1 cellular context compared by ENCODE assay signal in the genomic region with DNA sequence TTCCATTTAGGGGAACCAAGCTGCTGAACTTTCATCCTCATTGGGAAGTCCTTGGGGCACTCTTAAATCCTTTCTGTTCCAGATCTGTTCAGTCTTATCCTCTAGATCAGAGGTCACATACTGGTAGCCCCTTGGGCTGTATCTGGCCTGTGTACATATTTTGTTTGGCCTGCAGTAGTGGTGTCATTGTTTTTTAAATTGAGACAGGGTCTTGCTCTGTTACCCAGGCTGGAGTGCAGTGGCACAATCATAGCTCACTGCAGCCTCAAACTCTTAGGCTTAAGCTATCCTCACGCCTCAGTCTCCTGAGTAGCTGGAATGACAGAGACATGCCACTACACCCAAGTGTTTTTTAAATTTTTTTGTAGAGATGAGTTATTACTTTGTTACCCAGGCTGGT.
TF ChIP-seq lines count a peak whose summit lies in the region.

No MANE protein-coding gene starts in this region.

TF ChIP-seq in SK-N-SH treated with all-trans-retinoic acid at 6 μM for 48 hours, 23 proteins besides CTCF, POLR2A, EP300 and RAD21 (continued from another document):
- TF ChIP-seq, protein P1, sequence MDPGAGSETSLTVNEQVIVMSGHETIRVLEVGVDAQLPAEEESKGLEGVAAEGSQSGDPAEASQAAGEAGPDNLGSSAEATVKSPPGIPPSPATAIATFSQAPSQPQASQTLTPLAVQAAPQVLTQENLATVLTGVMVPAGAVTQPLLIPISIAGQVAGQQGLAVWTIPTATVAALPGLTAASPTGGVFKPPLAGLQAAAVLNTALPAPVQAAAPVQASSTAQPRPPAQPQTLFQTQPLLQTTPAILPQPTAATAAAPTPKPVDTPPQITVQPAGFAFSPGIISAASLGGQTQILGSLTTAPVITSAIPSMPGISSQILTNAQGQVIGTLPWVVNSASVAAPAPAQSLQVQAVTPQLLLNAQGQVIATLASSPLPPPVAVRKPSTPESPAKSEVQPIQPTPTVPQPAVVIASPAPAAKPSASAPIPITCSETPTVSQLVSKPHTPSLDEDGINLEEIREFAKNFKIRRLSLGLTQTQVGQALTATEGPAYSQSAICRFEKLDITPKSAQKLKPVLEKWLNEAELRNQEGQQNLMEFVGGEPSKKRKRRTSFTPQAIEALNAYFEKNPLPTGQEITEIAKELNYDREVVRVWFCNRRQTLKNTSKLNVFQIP (CRISPR knock-in tag; IDR thresholded peaks at IDR 0.05; ENCODE audit: borderline replicate concordance, low read depth): no peak
- TF ChIP-seq ESRRG (CRISPR knock-in tag; IDR thresholded peaks at IDR 0.05): no peak
